ENCODE assay signal across 10 cellular contexts in genomic region chr1:54272772-54273091, GRCh38.
DNase-seq lines count a peak whose midpoint lies in the region; ATAC-seq and TF ChIP-seq lines count a peak whose summit lies in the region.
"Had no signal": no experiment of that assay in that cellular context is flagged by ENCODE, and none has a peak within 500 bp of the region (broad histone marks: within the 10 kb centered on the region; RNA-seq: fewer than 3 reads in every experiment).

No MANE protein-coding gene starts in this region.

- H2BK5ac ChIP-seq in neuronal stem cell (ENCODE audit: low read length): no peak overlapping the region

- H3K79me1 ChIP-seq in neuronal stem cell (ENCODE audit: low read depth, low read length): peaks cover 20% of the 10 kb centered on the region

- peak overlapping the region; percentile 4 for H3K23ac ChIP-seq in neuronal stem cell (ENCODE audit: low read depth, low read length, poor library complexity)

- H2BK120ac ChIP-seq in neuronal stem cell (ENCODE audit: low read depth, low read length): no peak overlapping the region

- H3K18ac ChIP-seq in neuronal stem cell (ENCODE audit: low read length): no peak overlapping the region

- TF ChIP-seq CTCF in right atrium auricular region (IDR thresholded peaks at IDR 0.05): no peak
- TF ChIP-seq CTCF in epithelial cell of esophagus (IDR thresholded peaks at IDR 0.05; ENCODE audit: insufficient read depth, low read depth, low read length, missing control alignments): no peak
- TF ChIP-seq CTCF in mucosa of descending colon (IDR thresholded peaks at IDR 0.05): no peak

- no peak overlapping the region for H2AK5ac ChIP-seq in neuronal stem cell (ENCODE audit: low read depth, low read length)

- H3K27ac ChIP-seq in right atrium auricular region (peak overlapping the region; percentile 72 to 82), neuronal stem cell (replicated peaks; ENCODE audit: low read length) (no peak overlapping the region)
- H3K27ac ChIP-seq: epithelial cell of prostate had no signal

- DNase-seq in right atrium auricular region (ENCODE audit: low spot score): no peak
- no peak for DNase-seq in cardiac septum (ENCODE audit: low spot score)
- DNase-seq in epithelial cell of esophagus (ENCODE audit: low read depth): peak; percentile 4
- no peak for DNase-seq in neuronal stem cell (ENCODE audit: low spot score)
- DNase-seq in SW480 (ENCODE audit: low spot score): no peak
- DNase-seq in C1 segment of cervical spinal cord (lab: John Stamatoyannopoulos, UW): no peak
- DNase-seq in mucosa of descending colon: no peak
- DNase-seq: AML-193 had no signal

- H3K4ac ChIP-seq in neuronal stem cell (ENCODE audit: low read length): no peak overlapping the region

- H3K4me2 ChIP-seq in neuronal stem cell (ENCODE audit: insufficient read depth, low read length, poor library complexity, severe bottlenecking): no peak overlapping the region

- H3K9me3 ChIP-seq in right atrium auricular region (no peaks in the 10 kb centered on the region), neuronal stem cell (replicated peaks in 1 of 2; ENCODE audit: control insufficient read depth in 2 of 2, insufficient read depth in 1 of 2, low read depth in 1 of 2, low read length in 2 of 2) (no peaks in the 10 kb centered on the region), mucosa of descending colon (no peaks in the 10 kb centered on the region)

- H3K9ac ChIP-seq in neuronal stem cell (ENCODE audit: low read depth, low read length, poor library complexity): no peak overlapping the region

- no peak overlapping the region for H3K14ac ChIP-seq in neuronal stem cell (ENCODE audit: low read length)

- H4K8ac ChIP-seq in neuronal stem cell (ENCODE audit: low read depth, low read length): no peak overlapping the region

- no peak overlapping the region for H2BK15ac ChIP-seq in neuronal stem cell (ENCODE audit: low read length)

- H4K91ac ChIP-seq in neuronal stem cell (ENCODE audit: low read depth, low read length, poor library complexity): no peak overlapping the region

- no peaks in the 10 kb centered on the region for H3K36me3 ChIP-seq in right atrium auricular region
- peaks cover 0 to 46% of the 10 kb centered on the region in 2 donors for H3K36me3 ChIP-seq in neuronal stem cell (replicated peaks in 1 of 2; ENCODE audit: control insufficient read depth in 2 of 2, insufficient read depth in 2 of 2, low read length in 2 of 2)
- no peaks in the 10 kb centered on the region for H3K36me3 ChIP-seq in mucosa of descending colon (ENCODE audit: low read depth)

- ATAC-seq in GM21786 (IDR thresholded peaks at IDR 0.05; ENCODE audit: unreplicated experiment): no peak
- ATAC-seq in mucosa of descending colon: no peak

- no CpG with 5 or more reads among the region's 4 CpGs for WGBS in neuronal stem cell (ENCODE audit: extremely low coverage in 2 of 2, insufficient read length in 2 of 2, insufficient replicate concordance in 1 of 2), 2 donors

- H2BK12ac ChIP-seq in neuronal stem cell (ENCODE audit: low read length): no peak overlapping the region

- peaks cover 0 to 71% of the 10 kb centered on the region in 2 donors for H3K4me1 ChIP-seq in right atrium auricular region
- H3K4me1 ChIP-seq in neuronal stem cell (ENCODE audit: control insufficient read depth in 2 of 2, insufficient read depth in 1 of 2, low read depth in 1 of 2, low read length in 2 of 2): peaks cover 24 to 34% of the 10 kb centered on the region in 2 donors
- H3K4me1 ChIP-seq in mucosa of descending colon (ENCODE audit: low read depth): peaks cover 31% of the 10 kb centered on the region

- H3K4me3 ChIP-seq in right atrium auricular region (no peak overlapping the region), epithelial cell of esophagus (ENCODE audit: low read length) (no peak overlapping the region), neuronal stem cell (ENCODE audit: low read length in 2 of 2) (no peak overlapping the region), mucosa of descending colon (no peak overlapping the region)

- intact Hi-C loops in cardiac septum (cut with DNase I) (loop anchor here (10.0 kb wide), 1 partner anchor 148 kb away; no protein-coding TSS in a partner anchor), mucosa of descending colon (cut with DNase I, micrococcal nuclease) (loop anchor here in 1 of 2 donors (5.0 to 10.0 kb wide), 2 partner anchors 135 to 222 kb away; partner anchors contain the start of gene SSBP3)

- H3K27me3 ChIP-seq in right atrium auricular region (no peaks in the 10 kb centered on the region), neuronal stem cell (ENCODE audit: control insufficient read depth in 3 of 3, insufficient read depth in 3 of 3, low read depth in 1 of 3, low read length in 3 of 3) (no peaks in the 10 kb centered on the region)

- no peak overlapping the region for H2AFZ ChIP-seq in neuronal stem cell (ENCODE audit: low read length)
